Comparison of ENCODE assay signal across 16 cellular contexts in genomic region chr6:119672725-119673124, GRCh38.
"Had no signal": no experiment of that assay in that cellular context is flagged by ENCODE, and none has a peak within 500 bp of the region (broad histone marks: within the 10 kb centered on the region; RNA-seq: fewer than 3 reads in every experiment).

No MANE protein-coding gene starts in this region.

- ATAC-seq: activated CD8-positive, alpha-beta T cell treated with anti-CD3 and anti-CD28 coated beads, Interleukin-2, amount 10 ng/mL, durations not matched to agents 7 days and 5 days; lower lobe of right lung; right cardiac atrium; stimulated activated naive B cell treated with anti-CD40 and anti-IgM and Interleukin-4, amounts not matched to agents 10 μg/mL and 1 μg/mL and 100 μg/mL, for 72 hours had no signal

- H3K27ac ChIP-seq: esophagus squamous epithelium, lower lobe of right lung, neutrophil, tibial nerve, vagina had no signal

- DNase-seq: activated CD4-positive, alpha-beta T cell treated with anti-CD3 and anti-CD28 coated beads for 4 hours; activated CD8-positive, alpha-beta T cell treated with anti-CD3 and anti-CD28 coated beads, Interleukin-2, amount 10 ng/mL, durations not matched to agents 7 days and 5 days; activated naive CD4-positive, alpha-beta T cell treated with Interleukin-2 at 50 U/mL for 16 hours; esophagus squamous epithelium; foreskin fibroblast; glutamatergic neuron; kidney glomerular epithelial cell; lower lobe of right lung; naive B cell; posterior cingulate gyrus; right cardiac atrium; stimulated activated CD4-positive, alpha-beta T cell treated with anti-CD3 and anti-CD28 coated beads, Interleukin-2, amount 100 ng/mL, for 24 hours; stimulated activated naive B cell treated with anti-CD40 and anti-IgM and Interleukin-4, amounts not matched to agents 10 μg/mL and 1 μg/mL and 100 μg/mL, for 72 hours had no signal

- H3K36me3 ChIP-seq: esophagus squamous epithelium, lower lobe of right lung, neutrophil, vagina had no signal

- H3K4me1 ChIP-seq: esophagus squamous epithelium, lower lobe of right lung, vagina had no signal

- H3K4me3 ChIP-seq: esophagus squamous epithelium, lower lobe of right lung, tibial nerve, vagina had no signal

- H3K27me3 ChIP-seq: esophagus squamous epithelium, neutrophil, tibial nerve, vagina had no signal

- H3K9me3 ChIP-seq: esophagus squamous epithelium, lower lobe of right lung, neutrophil, tibial nerve, vagina had no signal
